ENCODE assay signal across 8 cellular contexts in genomic region chr3:101676219-101676764, GRCh38. TPM values are rescaled to one million over a fixed set of nuclear protein-coding genes. Genes with fewer than 3 reads are reported as not detected.
DNase-seq lines count a peak whose midpoint lies in the region; TF ChIP-seq lines count a peak whose summit lies in the region.

No MANE protein-coding gene starts in this region.

- H3K14ac ChIP-seq in H9 (ENCODE audit: insufficient read depth, low read length) = peak overlapping the region; percentile 77

- H3K27me3 ChIP-seq in H9 (ENCODE audit: insufficient read depth, low read length) = no peaks in the 10 kb centered on the region

- H4K20me1 ChIP-seq in H9 (ENCODE audit: control insufficient read depth, insufficient read depth, insufficient read length) = no peaks in the 10 kb centered on the region

- intact Hi-C loops in head of caudate nucleus (cut with DNase I) (loop anchor here (5.0 kb wide), 1 partner anchor 171 kb away; the partner anchor contains the start of gene NFKBIZ), posterior vena cava (cut with DNase I) (loop anchor here in 1 of 2 donors (10.0 kb wide), 1 partner anchor 101 kb away; the partner anchor contains the start of gene PCNP)

- H2BK20ac ChIP-seq in H9 (ENCODE audit: low read depth, low read length, poor library complexity, severe bottlenecking) = no peak overlapping the region

- TF ChIP-seq CTCF in H9 (conservative IDR thresholded peaks at IDR 0.05) = no peak; the same call in 2 of the 3 replicates

- H2AFZ ChIP-seq in H9 (ENCODE audit: low read length) = no peak overlapping the region

- no peaks in the 10 kb centered on the region for H3K4me1 ChIP-seq in H9 (ENCODE audit: insufficient read depth, low read length)
- no peaks in the 10 kb centered on the region for H3K4me1 ChIP-seq in urinary bladder (ENCODE audit: insufficient read depth)

- peak; percentile 85 for DNase-seq in G401 (ENCODE audit: low spot score)
- peak; percentile 96 for DNase-seq in H9
- peak; percentile 95 for DNase-seq in NAMALWA (ENCODE audit: low spot score)
- peak; percentile 98 for DNase-seq in activated effector memory CD4-positive, alpha-beta T cell treated with anti-CD3 and anti-CD28 coated beads, Interleukin-2, amount 50 U/mL, for 16 hours
- DNase-seq in head of caudate nucleus = peak; percentile 63 to 95 (median 88)
- DNase-seq in posterior vena cava (ENCODE audit: low spot score) = peak; percentile 98
- DNase-seq in COLO668 (lab: John Stamatoyannopoulos, UW; ENCODE audit: unreplicated experiment) = no peak

- peak overlapping the region; percentile 83 for H3K18ac ChIP-seq in H9 (ENCODE audit: insufficient read length, low read depth, low read length)

- in situ Hi-C loops in G401 (cut with HindIII; ENCODE audit: low sequenced_read_pairs) = no loop called here

- peak overlapping the region; percentile 83 for H3K9ac ChIP-seq in H9 (ENCODE audit: extremely low read depth, insufficient read length, low read length)

- H3K79me2 ChIP-seq in H9 (ENCODE audit: insufficient read depth, low read length) = peaks cover 11% of the 10 kb centered on the region; the same call in 1 of the 2 replicates

- H3K4ac ChIP-seq in H9 (ENCODE audit: low read depth, low read length) = no peak overlapping the region

- peak overlapping the region; percentile 93 to 98 (median 97); a peak in 6 of 7 replicates for H3K27ac Mint-ChIP-seq in H9

- no peak overlapping the region for H2BK15ac ChIP-seq in H9 (ENCODE audit: low read depth, low read length)

- H4K91ac ChIP-seq in H9 (ENCODE audit: insufficient read length, low read depth, low read length) = no peak overlapping the region

- peaks cover 1% of the 10 kb centered on the region; the same call in 1 of the 2 replicates for H3K27me3 Mint-ChIP-seq in H9 (ENCODE audit: low read depth)

- no peak overlapping the region for H2BK12ac ChIP-seq in H9 (ENCODE audit: insufficient read length, low read depth, low read length)

- H3T11ph ChIP-seq in H9 (ENCODE audit: low read length) = no peak overlapping the region

- peaks cover 14 to 23% of the 10 kb centered on the region in 2 experiments for H3K4me1 Mint-ChIP-seq in H9

- H3K36me3 Mint-ChIP-seq in H9 (ENCODE audit: insufficient read depth in 1 of 3, low read depth in 3 of 3) = peaks cover 20 to 28% (median 26%) of the 10 kb centered on the region in 3 experiments

- no peak overlapping the region for H4K5ac ChIP-seq in H9 (ENCODE audit: insufficient read length, low read depth, low read length)

- H3K79me1 ChIP-seq in H9 (ENCODE audit: insufficient read depth, low read depth, low read length, poor library complexity, severe bottlenecking) = no peaks in the 10 kb centered on the region

- no peak overlapping the region for H2AK5ac ChIP-seq in H9 (ENCODE audit: insufficient read length, low read length)

- H3K36me3 ChIP-seq in urinary bladder (ENCODE audit: insufficient read depth) = no peaks in the 10 kb centered on the region

- WGBS in H9 (ENCODE audit: extremely low coverage, insufficient read length, low lambda C conversion rate) = no CpG with 5 or more reads among the region's 57 CpGs
- under 1% methylated on average over 57 of the region's 57 CpGs for WGBS in urinary bladder

- H3K23me2 ChIP-seq in H9 (ENCODE audit: insufficient read length, low read depth, low read length, poor library complexity, severe bottlenecking) = no peaks in the 10 kb centered on the region

- no peak overlapping the region for H2BK5ac ChIP-seq in H9 (ENCODE audit: insufficient read length, low read length)

- peak overlapping the region; percentile 93 to 94 for H3K4me3 Mint-ChIP-seq in H9

- no peak overlapping the region for H4K8ac ChIP-seq in H9 (replicated peaks; ENCODE audit: insufficient read length, low read depth, low read length)

- peak overlapping the region; percentile 81 for H3K4me3 ChIP-seq in urinary bladder (ENCODE audit: low read depth, low read length)

- H3K27ac ChIP-seq in H9 (ENCODE audit: insufficient read length, low read depth, low read length) = no peak overlapping the region
- peak overlapping the region; percentile 96 for H3K27ac ChIP-seq in urinary bladder (ENCODE audit: low read depth)

- no peaks in the 10 kb centered on the region for H3K9me3 Mint-ChIP-seq in H9

- no peak overlapping the region for H3K23ac ChIP-seq in H9 (ENCODE audit: insufficient read length, low read depth, low read length)

- peak overlapping the region; percentile 44 for H3K4me2 ChIP-seq in H9 (ENCODE audit: insufficient read depth, insufficient read length, low read length)

- H2BK120ac ChIP-seq in H9 (ENCODE audit: low read depth, low read length, poor library complexity, severe bottlenecking) = no peak overlapping the region

- H3K9me3 ChIP-seq in H9 (ENCODE audit: control insufficient read depth, low read depth, low read length) = no peaks in the 10 kb centered on the region

- no peak overlapping the region for H3K56ac ChIP-seq in H9 (ENCODE audit: insufficient read length, low read depth, low read length)

RNA-seq across cellular contexts. Expression of gene ZBTB11, which starts 0.6 kb away (rescaled TPM):
- 16.9 and 20.0 TPM in 2 replicates for total RNA-seq in G401 (2014; rRNA removed; shearing (Covaris generic))
- total RNA-seq in H9 (2021) (14.8 and 15.8 TPM in 2 replicates), posterior vena cava (10 to 100 TPM; 12.2 to 15.5 TPM), urinary bladder (41.1 TPM)
- 9.0 TPM for polyA plus RNA-seq in urinary bladder

RNA-seq across cellular contexts. Expression of gene RPL24, which starts 10.2 kb away (rescaled TPM):
- 1,940 and 2,373 TPM in 2 replicates for total RNA-seq in G401 (2014; rRNA removed; shearing (Covaris generic))
- total RNA-seq in H9 (2021) = 1,904 and 1,919 TPM in 2 replicates
- 100 to 1,000 TPM; 756 TPM for total RNA-seq in posterior vena cava
- 2,278 TPM for total RNA-seq in urinary bladder
- 1,322 TPM for polyA plus RNA-seq in urinary bladder

RNA-seq across cellular contexts. Expression of gene CEP97, which starts 48.1 kb away (rescaled TPM):
- 9.9 and 11.0 TPM in 2 replicates for total RNA-seq in G401 (2014; rRNA removed; shearing (Covaris generic))
- total RNA-seq in H9 (2021) (12.4 and 13.9 TPM in 2 replicates), posterior vena cava (1 to 10 TPM; 7.2 to 9.9 TPM), urinary bladder (34.4 TPM)
- 3.4 TPM for polyA plus RNA-seq in urinary bladder
